8 cellular contexts compared by ENCODE assay signal in the genomic region with DNA sequence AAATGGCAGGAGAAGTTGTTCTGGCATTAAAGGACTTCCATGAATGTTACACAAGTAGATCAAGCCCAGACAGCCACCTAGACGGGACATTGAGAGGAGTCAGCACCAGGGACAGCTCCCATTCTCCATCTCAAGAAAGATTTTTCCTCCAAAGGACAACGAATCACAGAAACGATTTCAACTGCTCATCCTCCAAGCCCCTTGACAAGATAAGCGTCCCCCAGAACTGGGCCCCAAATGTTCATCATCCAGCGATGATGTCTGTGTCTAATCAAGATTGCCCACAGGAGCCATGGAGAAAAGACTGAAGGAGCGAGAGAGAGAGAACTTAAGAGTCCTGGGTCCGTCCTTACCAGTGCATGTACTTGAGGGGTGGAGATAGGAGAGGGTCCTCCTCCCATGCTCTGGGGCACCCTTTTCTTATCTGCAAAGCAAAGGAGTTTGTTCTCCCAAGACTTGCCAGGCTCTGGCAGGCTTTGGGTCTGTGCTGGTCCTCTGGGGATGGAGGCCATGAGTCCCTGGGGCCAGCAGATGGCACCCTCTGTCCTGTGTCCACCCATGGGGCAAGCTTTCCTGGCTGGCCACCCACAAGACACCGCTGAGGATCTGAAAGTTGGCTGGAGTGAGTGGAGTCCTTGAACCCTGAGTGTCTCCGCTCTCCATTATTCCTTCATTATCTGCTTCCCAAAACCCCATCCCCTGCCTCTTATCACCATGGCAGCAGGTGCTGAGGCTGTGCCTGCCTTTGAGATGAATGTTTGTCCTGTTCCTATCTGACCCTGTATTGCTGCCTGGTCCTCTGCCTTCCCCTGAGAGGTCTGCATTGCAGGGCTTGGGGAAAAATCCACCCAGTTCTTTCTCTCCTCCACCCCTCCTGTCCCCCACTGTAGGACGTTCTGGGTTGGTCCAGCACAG.
A peak's percentile ranks its signal among the peaks of the same experiment; 100 is the strongest.
DNase-seq lines count a peak whose midpoint lies in the region; ATAC-seq and TF ChIP-seq lines count a peak whose summit lies in the region.

No MANE protein-coding gene starts in this region.

- H3K4me3 ChIP-seq in fibroblast of mammary gland (ENCODE audit: control insufficient read depth, low read depth, low read length), result no peak overlapping the region

- peak; percentile 28 for DNase-seq in activated effector memory CD4-positive, alpha-beta T cell treated with anti-CD3 and anti-CD28 coated beads, Interleukin-2, amount 50 U/mL, for 16 hours
- DNase-seq in activated effector memory CD4-positive, alpha-beta T cell treated with Interleukin-2 at 50 U/mL for 16 hours, result no peak
- DNase-seq in OCI-M1 (lab: John Stamatoyannopoulos, UW) (peak; percentile 42), fibroblast of mammary gland (ENCODE audit: low read depth) (peak; percentile 54), substantia nigra (lab: John Stamatoyannopoulos, UW) (peak in 28 of 49 donors; percentile 1 to 54 (median 18))
- no peak for DNase-seq in activated T-cell treated with anti-CD3 and anti-CD28 coated beads, Interleukin-2, amount 50 U/mL, for 48 hours

- no peak overlapping the region for H3K27ac ChIP-seq in substantia nigra (ENCODE audit: low read depth, low read length, poor library complexity, severe bottlenecking)

- no peak for TF ChIP-seq CTCF in fibroblast of mammary gland (conservative IDR thresholded peaks at IDR 0.05; ENCODE audit: control insufficient read depth, insufficient read depth, low read depth, low read length)

- ATAC-seq in HG03439 (IDR thresholded peaks at IDR 0.05; ENCODE audit: unreplicated experiment) (no peak), GM21381 (IDR thresholded peaks at IDR 0.05; ENCODE audit: unreplicated experiment) (no peak)

Comparison
In these comparisons a context has a peak if more than half of its experiments do, and no peak if none do; other contexts are left out.
1. DNase-seq: peak in activated effector memory CD4-positive, alpha-beta T cell treated with anti-CD3 and anti-CD28 coated beads, Interleukin-2, amount 50 U/mL, for 16 hours (single experiment), OCI-M1 (single experiment), fibroblast of mammary gland (single experiment) and substantia nigra (28 of 49); none in activated effector memory CD4-positive, alpha-beta T cell treated with Interleukin-2 at 50 U/mL for 16 hours (single experiment) and activated T-cell treated with anti-CD3 and anti-CD28 coated beads, Interleukin-2, amount 50 U/mL, for 48 hours (0 of 2).